ENCODE assay signal across 1 cellular context in genomic region chr3:4523710-4524422, GRCh38.
TF ChIP-seq lines count a peak whose summit lies in the region.

No MANE protein-coding gene starts in this region.

TF ChIP-seq in GM12878, 131 proteins besides CTCF, POLR2A, EP300 and RAD21:
- no peak for TF ChIP-seq NKRF (conservative IDR thresholded peaks at IDR 0.05)
- peak; percentile 55; the same call in 1 of the 2 replicates for TF ChIP-seq RAD51 (IDR thresholded peaks at IDR 0.05)
